1 cellular context compared by ENCODE assay signal in the genomic region with DNA sequence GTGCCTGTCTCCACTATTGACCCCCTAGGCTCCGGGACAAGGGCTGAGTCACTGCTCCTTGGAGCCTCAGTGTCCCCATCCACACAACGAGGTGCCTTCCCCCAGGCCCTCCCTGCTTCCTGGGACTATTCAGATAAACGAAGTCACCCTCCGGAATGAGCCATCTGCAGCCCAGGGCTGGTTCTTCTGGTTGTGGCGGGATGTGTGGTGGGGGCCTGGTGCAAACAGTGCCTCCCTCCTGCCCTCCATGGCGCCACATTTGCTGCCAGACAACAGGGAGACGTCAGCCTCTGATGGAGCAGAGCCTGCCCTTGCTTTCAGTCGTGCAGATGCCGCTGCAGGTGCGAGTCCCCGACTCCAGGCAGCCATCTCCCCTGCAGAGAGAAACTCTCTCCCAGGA.
TF ChIP-seq lines count a peak whose summit lies in the region.

No MANE protein-coding gene starts in this region.

TF ChIP-seq in GM23338, 12 proteins besides CTCF, POLR2A, EP300 and RAD21:
- no peak for TF ChIP-seq NANOG (IDR thresholded peaks at IDR 0.05; ENCODE audit: borderline replicate concordance)
